7 cellular contexts compared by ENCODE assay signal in genomic region chr1:36420836-36421317, GRCh38. TPM values are rescaled to one million over a fixed set of nuclear protein-coding genes. Genes with fewer than 3 reads are reported as not detected.
DNase-seq lines count a peak whose midpoint lies in the region; TF ChIP-seq lines count a peak whose summit lies in the region.

No MANE protein-coding gene starts in this region.

- H3K4me1 ChIP-seq in neural progenitor cell = no peaks in the 10 kb centered on the region

- no peak overlapping the region for H2AFZ ChIP-seq in neural progenitor cell (replicated peaks)

- peak overlapping the region; percentile 49 for H3K4me3 Mint-ChIP-seq in neural progenitor cell
- no peak overlapping the region for H3K4me3 Mint-ChIP-seq in stimulated activated naive CD8-positive, alpha-beta T cell treated with anti-CD3 and anti-CD28 coated beads, Interleukin-15, Interleukin-2, amounts not matched to agents 100 ng/mL and 50 ng/mL, for 24 hours

- H3K27ac ChIP-seq in neural progenitor cell = no peak overlapping the region

- in situ Hi-C loops in GM13977 (cut with MboI; ENCODE audit: low pct_unique_long_range_greater_than_20kb, low sequenced_read_pairs, unreplicated experiment) = loop anchor here (25.0 kb wide), 1 partner anchor 284 kb away; the partner anchor contains the start of genes COL8A2 and TRAPPC3

- H3K9ac ChIP-seq in neural progenitor cell = no peak overlapping the region

- H3K9me3 Mint-ChIP-seq in neural progenitor cell = no peaks in the 10 kb centered on the region
- H3K9me3 Mint-ChIP-seq in stimulated activated naive CD8-positive, alpha-beta T cell treated with anti-CD3 and anti-CD28 coated beads, Interleukin-15, Interleukin-2, amounts not matched to agents 100 ng/mL and 50 ng/mL, for 24 hours = no peaks in the 10 kb centered on the region

- DNase-seq in GM13977 (ENCODE audit: low spot score) (peak; percentile 76), M059J (ENCODE audit: low read depth) (peak; percentile 82), RPMI7951 (ENCODE audit: low read depth) (peak; percentile 77), activated T-helper 1 cell treated with Interleukin-2 at 50 U/mL for 16 hours (ENCODE audit: low read depth) (peak; percentile 81), fibroblast of mammary gland (ENCODE audit: low read depth) (peak; percentile 83), neural progenitor cell (ENCODE audit: low spot score) (peak; percentile 87)

- no peaks in the 10 kb centered on the region for H3K36me3 ChIP-seq in neural progenitor cell

- H3K9me3 ChIP-seq in neural progenitor cell (ENCODE audit: low read depth) = no peaks in the 10 kb centered on the region

- H3K36me3 Mint-ChIP-seq in neural progenitor cell = peaks cover 9% of the 10 kb centered on the region
- no peaks in the 10 kb centered on the region for H3K36me3 Mint-ChIP-seq in stimulated activated naive CD8-positive, alpha-beta T cell treated with anti-CD3 and anti-CD28 coated beads, Interleukin-15, Interleukin-2, amounts not matched to agents 100 ng/mL and 50 ng/mL, for 24 hours (ENCODE audit: low read depth)

- H3K4me1 Mint-ChIP-seq in neural progenitor cell = peaks cover 8% of the 10 kb centered on the region
- H3K4me1 Mint-ChIP-seq in stimulated activated naive CD8-positive, alpha-beta T cell treated with anti-CD3 and anti-CD28 coated beads, Interleukin-15, Interleukin-2, amounts not matched to agents 100 ng/mL and 50 ng/mL, for 24 hours (ENCODE audit: low read depth) = peaks cover 14% of the 10 kb centered on the region

- H3K79me2 ChIP-seq in neural progenitor cell (ENCODE audit: low read depth) = no peaks in the 10 kb centered on the region

- H3K27ac Mint-ChIP-seq in neural progenitor cell = peak overlapping the region; percentile 65
- peak overlapping the region; percentile 87 for H3K27ac Mint-ChIP-seq in stimulated activated naive CD8-positive, alpha-beta T cell treated with anti-CD3 and anti-CD28 coated beads, Interleukin-15, Interleukin-2, amounts not matched to agents 100 ng/mL and 50 ng/mL, for 24 hours

- no peaks in the 10 kb centered on the region for H4K20me1 ChIP-seq in neural progenitor cell (ENCODE audit: low read depth)

- no peak overlapping the region for H3K4me3 ChIP-seq in fibroblast of mammary gland (ENCODE audit: control insufficient read depth, low read depth, low read length)
- H3K4me3 ChIP-seq in neural progenitor cell = no peak overlapping the region

- TF ChIP-seq CTCF in GM13977 (IDR thresholded peaks at IDR 0.05; ENCODE audit: extremely low read depth, insufficient read depth, missing control alignments) (peak; percentile 96), fibroblast of mammary gland (conservative IDR thresholded peaks at IDR 0.05; ENCODE audit: control insufficient read depth, insufficient read depth, low read depth, low read length) (peak; percentile 97), neural progenitor cell (IDR thresholded peaks at IDR 0.05) (peak; percentile 84)

- peaks cover 9% of the 10 kb centered on the region for H3K27me3 Mint-ChIP-seq in neural progenitor cell (ENCODE audit: insufficient read depth, low read depth)
- H3K27me3 Mint-ChIP-seq in stimulated activated naive CD8-positive, alpha-beta T cell treated with anti-CD3 and anti-CD28 coated beads, Interleukin-15, Interleukin-2, amounts not matched to agents 100 ng/mL and 50 ng/mL, for 24 hours = no peaks in the 10 kb centered on the region

- H3F3A ChIP-seq in neural progenitor cell (ENCODE audit: low read depth) = no peaks in the 10 kb centered on the region

- H3K4me2 ChIP-seq in neural progenitor cell = no peak overlapping the region

- no peaks in the 10 kb centered on the region for H3K27me3 ChIP-seq in neural progenitor cell

RNA-seq across cellular contexts. Expression of gene LSM10, which starts 23.2 kb away (rescaled TPM):
- 6.8 and 7.6 TPM in 2 replicates for total RNA-seq in M059J (2014; rRNA removed; shearing (Covaris generic))
- total RNA-seq in RPMI7951 (2014; rRNA removed; shearing (Covaris generic)) = 6.6 and 7.8 TPM in 2 replicates
- 8.6 and 10.2 TPM in 2 replicates for total RNA-seq in neural progenitor cell (ENCODE audit: low replicate concordance)

RNA-seq across cellular contexts. Expression of gene OSCP1, which starts 29.4 kb away (rescaled TPM):
- 4.2 and 9.0 TPM in 2 replicates for total RNA-seq in M059J (2014; rRNA removed; shearing (Covaris generic))
- total RNA-seq in RPMI7951 (2014; rRNA removed; shearing (Covaris generic)) = 9.2 and 11.9 TPM in 2 replicates
- total RNA-seq in neural progenitor cell (ENCODE audit: low replicate concordance) = 7.8 and 8.2 TPM in 2 replicates

RNA-seq across cellular contexts. Expression of gene STK40, which starts 35.2 kb away (rescaled TPM):
- 13.2 and 21.4 TPM in 2 replicates for total RNA-seq in M059J (2014; rRNA removed; shearing (Covaris generic))
- 16.7 and 18.2 TPM in 2 replicates for total RNA-seq in RPMI7951 (2014; rRNA removed; shearing (Covaris generic))
- total RNA-seq in neural progenitor cell (ENCODE audit: low replicate concordance) = 5.3 and 14.7 TPM in 2 replicates

RNA-seq across cellular contexts. Expression of gene MRPS15, which starts 43.3 kb away (rescaled TPM):
- total RNA-seq in M059J (2014; rRNA removed; shearing (Covaris generic)) = 96.0 and 132 TPM in 2 replicates
- total RNA-seq in RPMI7951 (2014; rRNA removed; shearing (Covaris generic)) = 116 and 139 TPM in 2 replicates
- 75.2 and 109 TPM in 2 replicates for total RNA-seq in neural progenitor cell (ENCODE audit: low replicate concordance)
